21 cellular contexts compared by ENCODE assay signal in genomic region chr6:22366214-22366613, GRCh38.
DNase-seq lines count a peak whose midpoint lies in the region; ATAC-seq and TF ChIP-seq lines count a peak whose summit lies in the region.
"Had no signal": no experiment of that assay in that cellular context is flagged by ENCODE, and none has a peak within 500 bp of the region (broad histone marks: within the 10 kb centered on the region; RNA-seq: fewer than 3 reads in every experiment).

No MANE protein-coding gene starts in this region.

- H3K79me1 ChIP-seq in IMR-90 (ENCODE audit: low read depth in 1 of 2, low read length in 2 of 2), result no peaks in the 10 kb centered on the region

- no peak for TF ChIP-seq RAD21 in IMR-90 (IDR thresholded peaks at IDR 0.05; ENCODE audit: low read length)

- no peak overlapping the region for H2AFZ ChIP-seq in IMR-90 (replicated peaks; ENCODE audit: low read length, poor library complexity)

- H2BK20ac ChIP-seq in IMR-90 (ENCODE audit: low read depth, low read length), result no peak overlapping the region

- no peak overlapping the region for H3K14ac ChIP-seq in IMR-90 (replicated peaks; ENCODE audit: low read depth, low read length)

- WGBS in IMR-90 (ENCODE audit: extremely low coverage in 2 of 2, insufficient read length in 1 of 2), 2 experiments, result no CpG with 5 or more reads among the region's 4 CpGs
- 58 to 63% (median 61%) methylated on average over 4 of the region's 4 CpGs for WGBS in adrenal gland, 4 donors

- TF ChIP-seq POLR2A in IMR-90 (IDR thresholded peaks at IDR 0.05; ENCODE audit: low read depth, low read length), result no peak
- no peak for TF ChIP-seq POLR2A in adrenal gland (IDR thresholded peaks at IDR 0.05)

- intact Hi-C loops in IMR-90 (cut with micrococcal nuclease), result no loop called here
- intact Hi-C loops in upper lobe of right lung (cut with DNase I), result no loop called here
- intact Hi-C loops in adrenal gland (cut with DNase I), result no loop called here

- H3K4me2 ChIP-seq in IMR-90 (ENCODE audit: low read depth, low read length), result no peak overlapping the region
- H3K4me2 ChIP-seq: BLaER1 treated with 17β-estradiol and CSF1 and Interleukin-3, amounts not matched to agents 10 nM and 100 nM had no signal

- no peak overlapping the region for H2BK15ac ChIP-seq in IMR-90 (ENCODE audit: low read depth, low read length)

- H3K27me3 ChIP-seq in IMR-90 (ENCODE audit: control insufficient read depth, insufficient read depth, low read length), result no peaks in the 10 kb centered on the region
- H3K27me3 ChIP-seq in SJSA1 (replicated peaks), result no peaks in the 10 kb centered on the region
- H3K27me3 ChIP-seq in upper lobe of right lung, result no peaks in the 10 kb centered on the region
- no peaks in the 10 kb centered on the region for H3K27me3 ChIP-seq in adrenal gland
- H3K27me3 ChIP-seq: BLaER1 treated with 17β-estradiol and CSF1 and Interleukin-3, amounts not matched to agents 10 nM and 100 nM; uterus had no signal

- DNase-seq in IMR-90, result peak; percentile 27
- DNase-seq in SJSA1 (ENCODE audit: low read depth in 1 of 2, low spot score in 2 of 2), result no peak
- DNase-seq in fibroblast of the aortic adventitia (ENCODE audit: low read depth), result peak; percentile 25
- DNase-seq in upper lobe of right lung, result no peak
- DNase-seq in NCI-H1092 (lab: John Stamatoyannopoulos, UW), result no peak
- no peak for DNase-seq in adrenal gland
- DNase-seq: activated CD8-positive, alpha-beta memory T cell treated with anti-CD3 and anti-CD28 coated beads for 24 hours; HFFc6; mesendoderm; NCI-H2029 treated with DMSO at 0.1 percent for 48 hours; NCI-H446 treated with DMSO at 0.1 percent for 48 hours; posterior cingulate gyrus; small intestine; stimulated activated CD4-positive, alpha-beta T cell treated with anti-CD3 and anti-CD28 coated beads, Interleukin-4, amount 100 ng/mL, for 4 hours; T-helper 9 cell; uterus had no signal

- no peaks in the 10 kb centered on the region for H3K9me1 ChIP-seq in IMR-90 (ENCODE audit: insufficient read depth, low read length)

- ATAC-seq in IMR-90 (ENCODE audit: low read depth) (no peak), upper lobe of right lung (peak; percentile 31), GM18909 (IDR thresholded peaks at IDR 0.05; ENCODE audit: poor library complexity, unreplicated experiment) (no peak)
- ATAC-seq: activated CD4-positive, CD25-positive, alpha-beta regulatory T cell treated with anti-CD3 and anti-CD28 coated beads, Interleukin-2, amount 50 U/mL, for 24 hours; activated naive CD4-positive, alpha-beta T cell treated with anti-CD3 and anti-CD28 coated beads, Interleukin-2, amount 50 U/mL, for 72 hours; natural killer cell treated with Interleukin-12 subunit alpha and Interleukin-12 subunit beta and Interleukin-15 and Interleukin-18, amount 100 ng/mL, for 72 hours had no signal

- no peak overlapping the region for H4K91ac ChIP-seq in IMR-90 (ENCODE audit: insufficient read depth, low read depth, low read length)

- H4K20me1 ChIP-seq in IMR-90 (ENCODE audit: insufficient read depth, low read length), result no peaks in the 10 kb centered on the region
- H4K20me1 ChIP-seq: BLaER1 treated with 17β-estradiol and CSF1 and Interleukin-3, amounts not matched to agents 10 nM and 100 nM had no signal

- in situ Hi-C loops in IMR-90 (cut with MboI; ENCODE audit: low sequenced_read_pairs), result no loop called here

- H2AK5ac ChIP-seq in IMR-90 (ENCODE audit: low read depth, low read length), result no peak overlapping the region

- H3K23ac ChIP-seq in IMR-90 (ENCODE audit: low read depth, low read length), result no peak overlapping the region

- H2BK5ac ChIP-seq in IMR-90 (ENCODE audit: low read depth, low read length, poor library complexity, severe bottlenecking), result no peak overlapping the region

- H3K27ac ChIP-seq in IMR-90 (ENCODE audit: insufficient read depth, low read length) (no peak overlapping the region), SJSA1 (peak overlapping the region; percentile 76), upper lobe of right lung (no peak overlapping the region), adrenal gland (no peak overlapping the region)
- H3K27ac ChIP-seq: BLaER1 treated with 17β-estradiol and CSF1 and Interleukin-3, amounts not matched to agents 10 nM and 100 nM; uterus had no signal

- TF ChIP-seq CTCF in IMR-90 (conservative IDR thresholded peaks at IDR 0.05; ENCODE audit: low read depth, low read length) (no peak), fibroblast of the aortic adventitia (IDR thresholded peaks at IDR 0.05; ENCODE audit: insufficient read depth, low read length) (no peak), upper lobe of right lung (IDR thresholded peaks at IDR 0.05) (no peak), adrenal gland (IDR thresholded peaks at IDR 0.05) (no peak)

- H3K9me3 ChIP-seq in IMR-90 (ENCODE audit: control insufficient read depth, insufficient read depth, low read length) (peaks cover 4% of the 10 kb centered on the region; the same call in 1 of the 2 replicates), SJSA1 (replicated peaks) (no peaks in the 10 kb centered on the region), upper lobe of right lung (no peaks in the 10 kb centered on the region), adrenal gland (replicated peaks in 1 of 3) (no peaks in the 10 kb centered on the region)
- H3K9me3 ChIP-seq: uterus had no signal

- dilution Hi-C loops in IMR-90 (cut with HindIII; ENCODE audit: low sequenced_read_pairs, unreplicated experiment), result no loop called here

- no peak overlapping the region for H3K4me3 ChIP-seq in IMR-90 (ENCODE audit: insufficient read depth, low read depth, low read length)
- H3K4me3 ChIP-seq in SJSA1, result no peak overlapping the region
- H3K4me3 ChIP-seq in fibroblast of the aortic adventitia (ENCODE audit: low read depth, low read length), result no peak overlapping the region
- no peak overlapping the region for H3K4me3 ChIP-seq in upper lobe of right lung
- no peak overlapping the region for H3K4me3 ChIP-seq in adrenal gland
- H3K4me3 ChIP-seq: BLaER1 treated with 17β-estradiol and CSF1 and Interleukin-3, amounts not matched to agents 10 nM and 100 nM; uterus had no signal

- H3K4ac ChIP-seq in IMR-90 (ENCODE audit: low read depth, low read length), result no peak overlapping the region

- no peak overlapping the region for H4K5ac ChIP-seq in IMR-90 (ENCODE audit: low read depth, low read length)

- H3K18ac ChIP-seq in IMR-90 (ENCODE audit: low read depth, low read length), result peak overlapping the region; percentile 47; the same call in 1 of the 2 replicates

- no peak overlapping the region for H2AK9ac ChIP-seq in IMR-90 (replicated peaks; ENCODE audit: low read depth, low read length, poor library complexity)

- H3K9ac ChIP-seq in IMR-90 (ENCODE audit: low read depth, low read length), result no peak overlapping the region
- H3K9ac ChIP-seq: BLaER1 treated with 17β-estradiol and CSF1 and Interleukin-3, amounts not matched to agents 10 nM and 100 nM had no signal

- CTCF ChIA-PET in IMR-90 (lab: Yijun Ruan, JAX), result no interaction called here

- H3K4me1 ChIP-seq in IMR-90 (ENCODE audit: control insufficient read depth, insufficient read depth, low read length), result peaks cover 4% of the 10 kb centered on the region
- H3K4me1 ChIP-seq in SJSA1 (replicated peaks), result peaks cover 21% of the 10 kb centered on the region
- no peaks in the 10 kb centered on the region for H3K4me1 ChIP-seq in upper lobe of right lung
- H3K4me1 ChIP-seq in adrenal gland (replicated peaks in 1 of 2), result no peaks in the 10 kb centered on the region
- H3K4me1 ChIP-seq: uterus had no signal

- BruUV-seq in IMR-90 (replicated peaks; lab: Mats Ljungman, UMichigan), result no TSS peak

- H2BK120ac ChIP-seq in IMR-90 (ENCODE audit: low read depth, low read length), result no peak overlapping the region

- no peaks in the 10 kb centered on the region for H3K36me3 ChIP-seq in IMR-90 (ENCODE audit: control insufficient read depth, insufficient read depth, low read length)
- H3K36me3 ChIP-seq in SJSA1, result no peaks in the 10 kb centered on the region
- no peaks in the 10 kb centered on the region for H3K36me3 ChIP-seq in upper lobe of right lung
- H3K36me3 ChIP-seq in adrenal gland (replicated peaks in 1 of 2), result no peaks in the 10 kb centered on the region
- H3K36me3 ChIP-seq: BLaER1 treated with 17β-estradiol and CSF1 and Interleukin-3, amounts not matched to agents 10 nM and 100 nM; uterus had no signal

- POLR2A ChIA-PET in IMR-90 (lab: Charles Lee; ENCODE audit: unreplicated experiment), result no interaction called here

- H3K56ac ChIP-seq in IMR-90 (ENCODE audit: extremely low read depth, insufficient read depth, low read length), result no peak overlapping the region

- H4K8ac ChIP-seq in IMR-90 (ENCODE audit: low read depth in 2 of 2, low read length in 2 of 2), result no peak overlapping the region

TF ChIP-seq in IMR-90, 13 proteins besides CTCF, POLR2A, EP300 and RAD21:
- TF ChIP-seq RFX5 (IDR thresholded peaks at IDR 0.05; ENCODE audit: low read depth, low read length), result no peak
- no peak for TF ChIP-seq NFE2L2 (IDR thresholded peaks at IDR 0.05; ENCODE audit: low read depth, low read length)
- no peak for TF ChIP-seq MAZ (IDR thresholded peaks at IDR 0.05; ENCODE audit: borderline replicate concordance, low read depth, low read length)
- no peak for TF ChIP-seq MAFK (IDR thresholded peaks at IDR 0.05; ENCODE audit: low read depth, low read length)
- TF ChIP-seq CEBPB (IDR thresholded peaks at IDR 0.05; ENCODE audit: low read depth, low read length), result peak; percentile 23; the same call in 1 of the 2 replicates

Comparison
In these comparisons a context has a peak if more than half of its experiments do, and no peak if none do; other contexts are left out.
1. DNase-seq: peak in IMR-90 (single experiment) and fibroblast of the aortic adventitia (single experiment); none in SJSA1 (0 of 2), upper lobe of right lung (single experiment), NCI-H1092 (single experiment) and adrenal gland (0 of 7).